In genomic region chr17:2400877-2401425, GRCh38 we compare ENCODE assay signal across 8 cellular contexts. TPM values are rescaled to one million over a fixed set of nuclear protein-coding genes. Genes with fewer than 3 reads are reported as not detected.
DNase-seq lines count a peak whose midpoint lies in the region; ATAC-seq and TF ChIP-seq lines count a peak whose summit lies in the region.

A gene with protein sequence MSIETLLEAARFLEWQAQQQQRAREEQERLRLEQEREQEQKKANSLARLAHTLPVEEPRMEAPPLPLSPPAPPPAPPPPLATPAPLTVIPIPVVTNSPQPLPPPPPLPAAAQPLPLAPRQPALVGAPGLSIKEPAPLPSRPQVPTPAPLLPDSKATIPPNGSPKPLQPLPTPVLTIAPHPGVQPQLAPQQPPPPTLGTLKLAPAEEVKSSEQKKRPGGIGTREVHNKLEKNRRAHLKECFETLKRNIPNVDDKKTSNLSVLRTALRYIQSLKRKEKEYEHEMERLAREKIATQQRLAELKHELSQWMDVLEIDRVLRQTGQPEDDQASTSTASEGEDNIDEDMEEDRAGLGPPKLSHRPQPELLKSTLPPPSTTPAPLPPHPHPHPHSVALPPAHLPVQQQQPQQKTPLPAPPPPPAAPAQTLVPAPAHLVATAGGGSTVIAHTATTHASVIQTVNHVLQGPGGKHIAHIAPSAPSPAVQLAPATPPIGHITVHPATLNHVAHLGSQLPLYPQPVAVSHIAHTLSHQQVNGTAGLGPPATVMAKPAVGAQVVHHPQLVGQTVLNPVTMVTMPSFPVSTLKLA (minus strand): TSS chr17:2401060. CDS start chr17:2400712, 348 bp downstream.

- H3K27me3 ChIP-seq in SU-DHL-6 (ENCODE audit: low read length) (no peaks in the 10 kb centered on the region), cardiac muscle cell (no peaks in the 10 kb centered on the region), trophoblast cell (ENCODE audit: insufficient read depth, low read length) (no peaks in the 10 kb centered on the region), tibial nerve (no peaks in the 10 kb centered on the region)

- H3K4me2 ChIP-seq in SU-DHL-6 (ENCODE audit: low read depth, low read length, poor library complexity, severe bottlenecking) (peak within 1 kb of the TSS; percentile 87), trophoblast cell (ENCODE audit: low read length) (peak within 1 kb of the TSS; percentile 91)

- peak within 1 kb of the TSS; percentile 85 for H3K27ac ChIP-seq in SU-DHL-6 (ENCODE audit: low read depth, low read length)
- H3K27ac ChIP-seq in cardiac muscle cell = peak within 1 kb of the TSS; percentile 98
- peak within 1 kb of the TSS; percentile 95 for H3K27ac ChIP-seq in trophoblast cell (ENCODE audit: low read depth, low read length)
- peak within 1 kb of the TSS; percentile 96 to 99 (median 99) for H3K27ac ChIP-seq in tibial nerve

- no peaks in the 10 kb centered on the region for H3K9me3 ChIP-seq in SU-DHL-6 (ENCODE audit: insufficient read depth, low read length)
- no peaks in the 10 kb centered on the region for H3K9me3 ChIP-seq in cardiac muscle cell (ENCODE audit: low read depth)
- no peaks in the 10 kb centered on the region for H3K9me3 ChIP-seq in trophoblast cell (ENCODE audit: insufficient read depth, low read depth, low read length)
- H3K9me3 ChIP-seq in tibial nerve = no peaks in the 10 kb centered on the region

- TF ChIP-seq POLR2A in tibial nerve (IDR thresholded peaks at IDR 0.05) = peak; percentile 78 to 93

- H3K79me2 ChIP-seq in SU-DHL-6 (ENCODE audit: insufficient read depth, low read length) (no peaks in the 10 kb centered on the region), trophoblast cell (ENCODE audit: control insufficient read depth, insufficient read depth, low read length, poor library complexity) (peaks cover 18% of the 10 kb centered on the region)

- peak within 1 kb of the TSS; percentile 80 for H3K18ac ChIP-seq in trophoblast cell (ENCODE audit: low read length)

- peak within 1 kb of the TSS; percentile 95 for H2BK5ac ChIP-seq in trophoblast cell (ENCODE audit: low read depth, low read length, poor library complexity)

- H3K4me3 ChIP-seq in SU-DHL-6 (ENCODE audit: insufficient read depth, low read length, poor library complexity, severe bottlenecking) = peak within 1 kb of the TSS; percentile 79
- H3K4me3 ChIP-seq in cardiac muscle cell = peak within 1 kb of the TSS; percentile 83
- H3K4me3 ChIP-seq in trophoblast cell (ENCODE audit: low read depth, low read length) = peak within 1 kb of the TSS; percentile 96
- peak within 1 kb of the TSS; percentile 82 to 91 (median 84) for H3K4me3 ChIP-seq in tibial nerve

- H3K36me3 ChIP-seq in SU-DHL-6 (ENCODE audit: low read length) = no peaks in the 10 kb centered on the region
- H3K36me3 ChIP-seq in cardiac muscle cell = no peaks in the 10 kb centered on the region
- peaks cover 0 to 2% of the 10 kb centered on the region in 2 experiments for H3K36me3 ChIP-seq in trophoblast cell (ENCODE audit: control insufficient read depth in 1 of 2, insufficient read depth in 2 of 2, low read length in 2 of 2)
- H3K36me3 ChIP-seq in tibial nerve = no peaks in the 10 kb centered on the region

- H2BK12ac ChIP-seq in trophoblast cell (ENCODE audit: low read length) = peak within 1 kb of the TSS; percentile 28

- H4K8ac ChIP-seq in trophoblast cell (ENCODE audit: low read depth, low read length) = peak within 1 kb of the TSS; percentile 88

- H2AK5ac ChIP-seq in trophoblast cell (ENCODE audit: low read length) = peak within 1 kb of the TSS; percentile 32

- H3K4ac ChIP-seq in trophoblast cell (ENCODE audit: low read depth, low read length) = peak within 1 kb of the TSS; percentile 30

- peak; percentile 79 to 90 for TF ChIP-seq EP300 in tibial nerve (IDR thresholded peaks at IDR 0.05)

- H3K14ac ChIP-seq in trophoblast cell (ENCODE audit: low read length) = peak within 1 kb of the TSS; percentile 48

- H2AFZ ChIP-seq in SU-DHL-6 (ENCODE audit: low read depth, low read length, severe bottlenecking) (peak within 1 kb of the TSS; percentile 78), trophoblast cell (ENCODE audit: insufficient read depth, low read length, poor library complexity) (peak within 1 kb of the TSS; percentile 67)

- H3K23ac ChIP-seq in trophoblast cell (ENCODE audit: low read length) = no peak within 1 kb of the TSS

- TF ChIP-seq CTCF in GM10266 (IDR thresholded peaks at IDR 0.05; ENCODE audit: control insufficient read depth, insufficient read depth, low read depth, missing control alignments) (no peak), SU-DHL-6 (IDR thresholded peaks at IDR 0.05; ENCODE audit: insufficient read depth, low read length, poor library complexity, severe bottlenecking) (no peak), cardiac muscle cell (IDR thresholded peaks at IDR 0.05; ENCODE audit: low read depth, low read length) (no peak), tibial nerve (IDR thresholded peaks at IDR 0.05) (peak in 2 of 5 experiments; percentile 7 to 16)

- peaks cover 4% of the 10 kb centered on the region; the same call in 1 of the 2 replicates for H4K20me1 ChIP-seq in SU-DHL-6 (ENCODE audit: low read depth, low read length)

- no CpG with 5 or more reads among the region's 51 CpGs for WGBS in trophoblast cell (ENCODE audit: extremely low coverage, insufficient coverage, insufficient read length)
- WGBS in tibial nerve, 2 donors = 0% methylated on average over 23 to 26 of the region's 51 CpGs

- H3K4me1 ChIP-seq in cardiac muscle cell (ENCODE audit: low read depth) = peaks cover 27% of the 10 kb centered on the region
- peaks cover 24 to 39% of the 10 kb centered on the region in 2 experiments for H3K4me1 ChIP-seq in trophoblast cell (ENCODE audit: control insufficient read depth in 1 of 2, insufficient read depth in 2 of 2, low read length in 2 of 2)
- peaks cover 5 to 72% (median 52%) of the 10 kb centered on the region in 4 donors for H3K4me1 ChIP-seq in tibial nerve

- H3F3A ChIP-seq in SU-DHL-6 (ENCODE audit: insufficient read depth) = peaks cover 4% of the 10 kb centered on the region; the same call in 1 of the 2 replicates

- peak within 1 kb of the TSS; percentile 73 for H4K91ac ChIP-seq in trophoblast cell (ENCODE audit: low read depth, low read length)

- peak; percentile 98 for DNase-seq in GM10266 (ENCODE audit: extremely low spot score)
- DNase-seq in NCI-H1105 (lab: John Stamatoyannopoulos, UW) = peak; percentile 74
- DNase-seq in activated naive CD8-positive, alpha-beta T cell treated with anti-CD3 and anti-CD28 coated beads, Interleukin-2, amount 50 U/mL, for 16 hours (ENCODE audit: low read depth, low spot score) = peak; percentile 86
- peak; percentile 96 to 98 for DNase-seq in cardiac muscle cell (ENCODE audit: low read depth in 1 of 2, low spot score in 1 of 2)
- peak; percentile 92 to 98 for DNase-seq in trophoblast cell
- peak; percentile 88 to 90 for DNase-seq in tibial nerve (ENCODE audit: low spot score in 2 of 2)

- peak; percentile 32 for ATAC-seq in HG02610 (IDR thresholded peaks at IDR 0.05; ENCODE audit: unreplicated experiment)

- peaks cover 39% of the 10 kb centered on the region for H3K79me1 ChIP-seq in trophoblast cell (ENCODE audit: low read length)

- H3K9me2 ChIP-seq in SU-DHL-6 (replicated peaks; ENCODE audit: insufficient read depth, low read length) = no peaks in the 10 kb centered on the region

- H3K9ac ChIP-seq in SU-DHL-6 (ENCODE audit: low read length) (peak within 1 kb of the TSS; percentile 75), trophoblast cell (ENCODE audit: low read length) (peak within 1 kb of the TSS; percentile 76)

- peak within 1 kb of the TSS; percentile 49 for H2BK120ac ChIP-seq in trophoblast cell (ENCODE audit: insufficient read depth, low read length, poor library complexity)

- H4K12ac ChIP-seq in trophoblast cell (ENCODE audit: low read depth, low read length) = peak within 1 kb of the TSS; percentile 73

RNA-seq across cellular contexts. Expression of the gene that starts here (rescaled TPM):
- 15.8 and 17.4 TPM in 2 replicates for total RNA-seq in cardiac muscle cell
- polyA plus RNA-seq in cardiac muscle cell = 7.1 and 7.3 TPM in 2 replicates
- polyA plus RNA-seq in trophoblast cell (2013) = 16.2 and 16.6 TPM in 2 replicates
- 10 to 100 TPM; 12.6 to 32.8 (median 14.9) TPM for total RNA-seq in tibial nerve

Comparison
In these comparisons a context has a peak if more than half of its experiments do, and no peak if none do; other contexts are left out.
1. Peak in every context shown above with its lines: DNase-seq, ATAC-seq, H3K4me3 ChIP-seq and H3K27ac ChIP-seq.